In genomic region chr11:1017269-1018005, GRCh38 we compare ENCODE assay signal across 13 cellular contexts. TPM values are rescaled to one million over a fixed set of nuclear protein-coding genes. Genes with fewer than 3 reads are reported as not detected.
DNase-seq lines count a peak whose midpoint lies in the region; ATAC-seq, FAIRE-seq and TF ChIP-seq lines count a peak whose summit lies in the region.
"Had no signal": no experiment of that assay in that cellular context is flagged by ENCODE, and none has a peak within 500 bp of the region (broad histone marks: within the 10 kb centered on the region; RNA-seq: fewer than 3 reads in every experiment).

No MANE protein-coding gene starts in this region.

- TF ChIP-seq POLR2A in A549 (IDR thresholded peaks at IDR 0.05; ENCODE audit: low read length) (no peak), HCT116 (IDR thresholded peaks at IDR 0.05; ENCODE audit: borderline replicate concordance, extremely low read depth, insufficient read depth, insufficient read length) (no peak)

- POLR2A ChIA-PET in A549 (lab: Yijun Ruan, JAX) (no interaction called here), HCT116 (lab: Charles Lee) (no interaction called here)
- POLR2A ChIA-PET in naive thymus-derived CD8-positive, alpha-beta T cell (lab: Charles Lee), result no interaction called here
- POLR2A ChIA-PET in activated CD4-positive, alpha-beta memory T cell treated with anti-CD3 and anti-CD28 coated beads for 36 hours (lab: Charles Lee), result no interaction called here

- RAD21 ChIA-PET in HCT116 (lab: Charles Lee; ENCODE audit: low non-redundant PET in 1 of 2, low total read pairs in 2 of 2, uncharacterized antibody in 2 of 2, unreplicated experiment in 2 of 2), result no interaction called here

- no peak overlapping the region for H3K27ac ChIP-seq in A549
- H3K27ac ChIP-seq in HCT116 (ENCODE audit: low read depth, low read length), result no peak overlapping the region
- H3K27ac ChIP-seq: C4-2B, parathyroid adenoma had no signal

- H3K4me1 ChIP-seq in A549 (no peaks in the 10 kb centered on the region), HCT116 (ENCODE audit: control insufficient read depth in 1 of 2, insufficient read depth in 2 of 2, low read length in 2 of 2) (no peaks in the 10 kb centered on the region)
- H3K4me1 ChIP-seq: parathyroid adenoma had no signal

- ATAC-seq in A549 (peak; percentile 23 to 33; a peak in 5 of 6 replicates), HCT116 (peak; percentile 24; the same call in 1 of the 2 replicates), esophagus mucosa (peak; percentile 44), HG03378 (IDR thresholded peaks at IDR 0.05; ENCODE audit: unreplicated experiment) (no peak), HG03442 (IDR thresholded peaks at IDR 0.05; ENCODE audit: unreplicated experiment) (no peak)
- no peak for ATAC-seq in naive thymus-derived CD8-positive, alpha-beta T cell

- intact Hi-C loops in HCT116 (cut with micrococcal nuclease), result no loop called here
- intact Hi-C loops in activated CD4-positive, alpha-beta memory T cell treated with anti-CD3 and anti-CD28 coated beads for 36 hours (cut with micrococcal nuclease), result no loop called here

- H4K20me1 ChIP-seq in HCT116 (ENCODE audit: insufficient read depth), result no peaks in the 10 kb centered on the region

- DNase-seq in A549 (ENCODE audit: low read depth in 1 of 2, low spot score in 1 of 2) (peak in 1 of 2 experiments; percentile 29), HCT116 (ENCODE audit: low read depth, low spot score) (no peak), 8988T (no peak)
- DNase-seq in naive thymus-derived CD8-positive, alpha-beta T cell, result no peak
- DNase-seq in activated CD4-positive, alpha-beta memory T cell treated with anti-CD3 and anti-CD28 coated beads for 36 hours, result no peak
- DNase-seq: Kasumi-1, NCI-H226 had no signal

- H3K27me3 ChIP-seq in HCT116 (ENCODE audit: insufficient read depth, low read length), result no peaks in the 10 kb centered on the region

- no peaks in the 10 kb centered on the region for H3K79me2 ChIP-seq in HCT116 (ENCODE audit: insufficient read depth, low read length)

- TF ChIP-seq RAD21 in A549 (conservative IDR thresholded peaks at IDR 0.05 in 1 of 2, IDR thresholded peaks at IDR 0.05 in 1 of 2) (no peak), HCT116 (IDR thresholded peaks at IDR 0.05; ENCODE audit: low read depth) (no peak)

- no peaks in the 10 kb centered on the region for H3K36me3 Mint-ChIP-seq in naive thymus-derived CD8-positive, alpha-beta T cell
- H3K36me3 Mint-ChIP-seq in activated CD4-positive, alpha-beta memory T cell treated with anti-CD3 and anti-CD28 coated beads for 36 hours, result no peaks in the 10 kb centered on the region

- H3K9me2 ChIP-seq in HCT116 (ENCODE audit: insufficient read depth), result no peaks in the 10 kb centered on the region

- H3K27ac Mint-ChIP-seq in naive thymus-derived CD8-positive, alpha-beta T cell, result peak overlapping the region in 8 of 10 donors; percentile 1 to 59 (median 11)
- no peak overlapping the region for H3K27ac Mint-ChIP-seq in activated CD4-positive, alpha-beta memory T cell treated with anti-CD3 and anti-CD28 coated beads for 36 hours

- TF ChIP-seq CTCF in A549 (IDR thresholded peaks at IDR 0.05), result no peak
- TF ChIP-seq CTCF in HCT116 (IDR thresholded peaks at IDR 0.05 in 2 of 3, conservative IDR thresholded peaks at IDR 0.05 in 1 of 3; ENCODE audit: borderline replicate concordance in 1 of 3, insufficient read depth in 1 of 3, low read depth in 2 of 3, low read length in 2 of 3), result no peak

- no peak for FAIRE-seq in A549 (lab: Jason Lieb, UNC)

- CTCF ChIA-PET in A549 (lab: Yijun Ruan, JAX), result interaction anchor here (0.7 to 2.6 kb wide), 7 partner anchors 9 to 210 kb away, joined by 3 to 8 read pairs (median 3); no protein-coding TSS in a partner anchor
- CTCF ChIA-PET in HCT116 (lab: Charles Lee), result no interaction called here
- CTCF ChIA-PET in activated CD4-positive, alpha-beta memory T cell treated with anti-CD3 and anti-CD28 coated beads for 36 hours (lab: Charles Lee), result no interaction called here

- WGBS in A549 (ENCODE audit: missing lambda C conversion rate), result 77% methylated on average over 12 of the region's 12 CpGs

- no peak overlapping the region for H2AFZ ChIP-seq in HCT116 (ENCODE audit: low read depth, low read length, poor library complexity, severe bottlenecking)
- H2AFZ ChIP-seq: parathyroid adenoma had no signal

- no peaks in the 10 kb centered on the region for H3K36me3 ChIP-seq in HCT116 (ENCODE audit: control insufficient read depth in 1 of 2, insufficient read depth in 2 of 2, low read length in 2 of 2)

- H3K9ac ChIP-seq in HCT116 (ENCODE audit: low read length), result no peak overlapping the region
- H3K9ac ChIP-seq: parathyroid adenoma had no signal

- TF ChIP-seq EP300 in A549 (IDR thresholded peaks at IDR 0.05), result no peak

- no peak overlapping the region for H3K4me2 ChIP-seq in A549
- H3K4me2 ChIP-seq in HCT116 (ENCODE audit: low read length), result no peak overlapping the region

- H3K9me3 ChIP-seq in A549 (no peaks in the 10 kb centered on the region), HCT116 (ENCODE audit: control insufficient read depth in 1 of 2, insufficient read depth in 1 of 2, low read depth in 1 of 2, low read length in 2 of 2) (no peaks in the 10 kb centered on the region)

- H3K4me3 Mint-ChIP-seq in naive thymus-derived CD8-positive, alpha-beta T cell, result no peak overlapping the region
- H3K4me3 Mint-ChIP-seq in activated CD4-positive, alpha-beta memory T cell treated with anti-CD3 and anti-CD28 coated beads for 36 hours, result no peak overlapping the region

- peaks cover 25 to 33% (median 30%) of the 10 kb centered on the region in 4 donors for H3K4me1 Mint-ChIP-seq in naive thymus-derived CD8-positive, alpha-beta T cell
- H3K4me1 Mint-ChIP-seq in activated CD4-positive, alpha-beta memory T cell treated with anti-CD3 and anti-CD28 coated beads for 36 hours (ENCODE audit: low read depth), result peaks cover 18% of the 10 kb centered on the region

- no TSS peak for BruUV-seq in HCT116 (replicated peaks; lab: Mats Ljungman, UMichigan)

- no peaks in the 10 kb centered on the region for H3K27me3 Mint-ChIP-seq in naive thymus-derived CD8-positive, alpha-beta T cell
- H3K27me3 Mint-ChIP-seq in activated CD4-positive, alpha-beta memory T cell treated with anti-CD3 and anti-CD28 coated beads for 36 hours, result no peaks in the 10 kb centered on the region

- H3K4me3 ChIP-seq in A549, result no peak overlapping the region
- H3K4me3 ChIP-seq in HCT116 (replicated peaks in 1 of 2; ENCODE audit: low read depth in 1 of 2, low read length in 2 of 2), result no peak overlapping the region

- H3K9me3 Mint-ChIP-seq in naive thymus-derived CD8-positive, alpha-beta T cell, result peaks cover 0 to 17% (median 0%) of the 10 kb centered on the region in 9 donors
- no peaks in the 10 kb centered on the region for H3K9me3 Mint-ChIP-seq in activated CD4-positive, alpha-beta memory T cell treated with anti-CD3 and anti-CD28 coated beads for 36 hours

TF ChIP-seq in A549, 52 proteins besides CTCF, POLR2A, EP300 and RAD21 (continues in another document):
- TF ChIP-seq FOSL2 (IDR thresholded peaks at IDR 0.05) (no peak), FOSL2 (CRISPR knock-in tag; IDR thresholded peaks at IDR 0.05) (no peak), KDM5A (IDR thresholded peaks at IDR 0.05) (no peak), JUNB (IDR thresholded peaks at IDR 0.05) (no peak), RCOR1 (IDR thresholded peaks at IDR 0.05; ENCODE audit: low read depth, low read length) (no peak), HOXB13 (CRISPR knock-in tag; IDR thresholded peaks at IDR 0.05; ENCODE audit: low read depth) (no peak), MYC (IDR thresholded peaks at IDR 0.05; ENCODE audit: borderline replicate concordance, low read length) (no peak), ZNF302 (CRISPR knock-in tag; IDR thresholded peaks at IDR 0.05) (no peak), PHF8 (IDR thresholded peaks at IDR 0.05; ENCODE audit: borderline replicate concordance, low read depth) (no peak), JUN (IDR thresholded peaks at IDR 0.05) (no peak), NPAS2 (CRISPR knock-in tag; IDR thresholded peaks at IDR 0.05; ENCODE audit: borderline replicate concordance) (no peak)

TF ChIP-seq in HCT116, 20 proteins besides CTCF, POLR2A, EP300 and RAD21:
- TF ChIP-seq JUND (IDR thresholded peaks at IDR 0.05) (no peak), MAX (IDR thresholded peaks at IDR 0.05) (no peak), SIN3A (IDR thresholded peaks at IDR 0.05; ENCODE audit: low read depth) (no peak), POLR2AphosphoS5 (IDR thresholded peaks at IDR 0.05; ENCODE audit: low read depth, low read length) (no peak), SP1 (IDR thresholded peaks at IDR 0.05; ENCODE audit: low read depth) (no peak), ELF1 (IDR thresholded peaks at IDR 0.05; ENCODE audit: borderline replicate concordance, low read depth) (no peak), TCF7L2 (IDR thresholded peaks at IDR 0.05; ENCODE audit: borderline replicate concordance, extremely low read depth, insufficient read depth, insufficient read length) (no peak), ZNF274 (IDR thresholded peaks at IDR 0.05; ENCODE audit: low read depth, low read length) (no peak)

RNA-seq across cellular contexts. Expression of gene MUC6, which starts 19.1 kb away (rescaled TPM):
- polyA plus RNA-seq in A549 (2011; rRNA removed), result not detected in 2 replicates
- not detected in 2 replicates for polyA plus RNA-seq in A549 (2012; cell fraction: cytosol; rRNA removed)
- polyA plus RNA-seq in A549 (2012; cell fraction: nucleus; rRNA removed), result under 0.01 TPM in 1 of 2 replicates, not detected in the other
- polyA plus RNA-seq in A549 (2017; fragmentation: RNase III; extraction: RNeasy Plus Mini Kit Qiagen cat#74134 plus additional on column Dnase treatment), result not detected in 3 replicates
- 0.08 TPM in 1 of 2 replicates, not detected in the other for polyA minus RNA-seq in A549 (2011; rRNA and poly(A)+ RNA removed)
- 0.02 TPM for total RNA-seq in HCT116 (2021; ENCODE audit: unreplicated experiment)
- 0.21 and 0.36 TPM in 2 replicates for polyA plus RNA-seq in HCT116 (2012)
- not detected for total RNA-seq in esophagus mucosa
- not detected for total RNA-seq in naive thymus-derived CD8-positive, alpha-beta T cell
- polyA plus RNA-seq in naive thymus-derived CD8-positive, alpha-beta T cell, result not detected
- total RNA-seq in activated CD4-positive, alpha-beta memory T cell treated with anti-CD3 and anti-CD28 coated beads for 36 hours, result not detected

RNA-seq across cellular contexts. Expression of gene MUC2, which starts 57.2 kb away (rescaled TPM):
- polyA plus RNA-seq in A549 (2011; rRNA removed) (0.01 and 0.04 TPM in 2 replicates), A549 (2017; fragmentation: RNase III; extraction: RNeasy Plus Mini Kit Qiagen cat#74134 plus additional on column Dnase treatment) (0.03 TPM in 3 replicates)
- 0.01 TPM in 2 replicates for polyA plus RNA-seq in A549 (2012; cell fraction: cytosol; rRNA removed)
- 0.29 and 0.90 TPM in 2 replicates for polyA plus RNA-seq in A549 (2012; cell fraction: nucleus; rRNA removed)
- 0.04 and 0.05 TPM in 2 replicates for polyA minus RNA-seq in A549 (2011; rRNA and poly(A)+ RNA removed)
- total RNA-seq in HCT116 (2021; ENCODE audit: unreplicated experiment) (0.47 TPM), esophagus mucosa (0.08 TPM)
- polyA plus RNA-seq in HCT116 (2012), result 0.09 and 0.25 TPM in 2 replicates
- total RNA-seq in naive thymus-derived CD8-positive, alpha-beta T cell, result not detected
- not detected for polyA plus RNA-seq in naive thymus-derived CD8-positive, alpha-beta T cell
- total RNA-seq in activated CD4-positive, alpha-beta memory T cell treated with anti-CD3 and anti-CD28 coated beads for 36 hours, result not detected
- total RNA-seq: temporal lobe had no signal

Comparison
In these comparisons a context has a peak if more than half of its experiments do, and no peak if none do; other contexts are left out.
1. ATAC-seq: peak in A549 (2 of 2), HCT116 (single experiment) and esophagus mucosa (single experiment); none in naive thymus-derived CD8-positive, alpha-beta T cell (0 of 2), HG03378 (single experiment) and HG03442 (single experiment).